ENCODE assay signal across 17 cellular contexts in the genomic region with DNA sequence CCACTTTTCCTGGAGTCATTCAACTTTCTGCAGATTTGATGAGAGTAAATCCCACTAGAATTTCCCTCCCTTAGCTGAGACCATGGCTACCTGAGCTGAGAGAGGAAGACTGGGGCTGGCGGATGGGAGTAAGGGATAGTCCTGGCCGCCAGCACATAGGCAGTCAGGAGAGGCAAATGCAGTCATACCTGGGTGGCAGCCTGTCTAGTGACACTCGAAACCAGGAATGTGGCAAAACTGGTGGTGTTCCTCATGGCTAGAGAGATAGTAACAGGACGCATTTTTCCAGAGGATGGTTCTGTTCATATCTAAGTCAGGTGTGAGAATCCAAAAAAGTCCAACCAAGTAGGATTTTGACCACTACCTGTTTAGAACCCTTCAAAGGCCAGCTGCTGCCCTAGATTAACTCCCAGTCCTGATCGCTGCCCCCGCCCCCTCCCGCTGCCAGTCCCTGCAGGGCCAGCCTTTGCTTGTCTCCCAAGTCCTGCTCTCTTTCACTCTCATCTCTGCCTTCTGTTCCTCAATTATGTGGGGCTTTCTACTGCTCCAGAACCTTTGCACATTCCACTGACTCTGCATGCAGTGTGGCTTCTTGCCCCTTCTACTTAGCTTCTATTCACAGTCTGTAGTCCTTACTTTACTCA. TPM values are rescaled to one million over a fixed set of nuclear protein-coding genes. Genes with fewer than 3 reads are reported as not detected.
"Had no signal": no experiment of that assay in that cellular context is flagged by ENCODE, and none has a peak within 500 bp of the region (broad histone marks: within the 10 kb centered on the region; RNA-seq: fewer than 3 reads in every experiment).

No MANE protein-coding gene starts in this region.

- H3K36me3 Mint-ChIP-seq: immature natural killer cell, natural killer cell had no signal

- H3K4me3 Mint-ChIP-seq: activated T-helper 17 cell treated with anti-CD3 and anti-CD28 coated beads, Interleukin-2, amount 50 U/mL, for 72 hours; immature natural killer cell; natural killer cell had no signal

- H3K36me3 ChIP-seq: brain microvascular endothelial cell, vagina had no signal

- DNase-seq: activated CD4-positive, alpha-beta T cell treated with anti-CD3 and anti-CD28 coated beads, Interleukin-2, amount 50 U/mL, for 48 hours; activated naive CD4-positive, alpha-beta T cell treated with Interleukin-2 at 50 U/mL for 16 hours; anterior cingulate cortex; brain microvascular endothelial cell; cortex of kidney; effector CD8-positive, alpha-beta T cell; foreskin melanocyte; immature natural killer cell; left colon; natural killer cell; posterior cingulate gyrus; retina; stimulated activated CD4-positive, alpha-beta T cell treated with anti-CD3 and anti-CD28 coated beads, Interleukin-12 subunit alpha, Interleukin-12 subunit beta, amount 100 ng/mL, for 4 hours; stimulated activated CD4-positive, alpha-beta T cell treated with anti-CD3 and anti-CD28 coated beads, Interleukin-2, amount 100 ng/mL, for 24 hours; T-helper 9 cell had no signal

- H3K9me3 Mint-ChIP-seq: natural killer cell had no signal

- H3K27me3 ChIP-seq: brain microvascular endothelial cell, vagina had no signal

- H3K4me3 ChIP-seq: vagina had no signal

- ATAC-seq: activated T-helper 17 cell treated with anti-CD3 and anti-CD28 coated beads, Interleukin-2, amount 50 U/mL, for 72 hours; left colon; natural killer cell had no signal

- H3K4me1 ChIP-seq: vagina had no signal

- H3K4me1 Mint-ChIP-seq: activated T-helper 17 cell treated with anti-CD3 and anti-CD28 coated beads, Interleukin-2, amount 50 U/mL, for 72 hours; immature natural killer cell; natural killer cell had no signal

- H3K27ac ChIP-seq: brain microvascular endothelial cell, vagina had no signal

- H3K27ac Mint-ChIP-seq: activated T-helper 17 cell treated with anti-CD3 and anti-CD28 coated beads, Interleukin-2, amount 50 U/mL, for 72 hours; immature natural killer cell; natural killer cell had no signal

- H3K9me3 ChIP-seq: vagina had no signal

RNA-seq across cellular contexts. Expression of a gene that starts 17.4 kb away (rescaled TPM):
- total RNA-seq: activated T-helper 17 cell treated with anti-CD3 and anti-CD28 coated beads, Interleukin-2, amount 50 U/mL, for 72 hours had no signal
- polyA plus RNA-seq: immature natural killer cell had no signal
